ENCODE assay signal across 13 cellular contexts in the genomic region with DNA sequence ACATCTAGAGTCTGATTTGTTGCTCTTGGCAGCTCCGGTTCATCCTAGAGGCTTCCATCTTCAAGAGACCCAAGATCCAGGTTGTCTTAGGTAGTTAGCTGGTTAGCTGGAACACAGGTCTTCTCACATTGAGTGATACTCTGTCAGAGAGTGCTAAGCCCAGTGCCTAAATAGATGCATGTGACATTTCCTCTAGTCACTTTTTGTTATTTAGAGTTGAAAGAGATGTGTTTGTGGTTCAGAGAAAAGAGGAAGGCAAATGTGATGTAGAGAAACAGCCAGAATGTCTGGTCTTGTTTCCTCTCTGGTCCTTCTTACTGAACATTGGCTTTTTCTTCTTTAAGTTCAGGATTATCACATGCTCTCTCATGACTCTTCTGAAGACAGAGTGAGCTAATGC.
DNase-seq lines count a peak whose midpoint lies in the region; ATAC-seq, FAIRE-seq and TF ChIP-seq lines count a peak whose summit lies in the region.
"Had no signal": no experiment of that assay in that cellular context is flagged by ENCODE, and none has a peak within 500 bp of the region (broad histone marks: within the 10 kb centered on the region; RNA-seq: fewer than 3 reads in every experiment).

No MANE protein-coding gene starts in this region.

- peaks cover 29% of the 10 kb centered on the region for H3K36me3 Mint-ChIP-seq in astrocyte (ENCODE audit: low read depth, unreplicated experiment)

- POLR2A ChIA-PET in A549 (lab: Yijun Ruan, JAX), result no interaction called here

- FAIRE-seq in A549 (lab: Jason Lieb, UNC) (no peak), astrocyte (lab: Jason Lieb, UNC) (no peak), kidney (lab: Jason Lieb, UNC) (no peak)
- FAIRE-seq: H54 had no signal

- peaks cover 4% of the 10 kb centered on the region; the same call in 1 of the 3 replicates for H3K9me3 ChIP-seq in A549
- H3K9me3 ChIP-seq in astrocyte (ENCODE audit: insufficient read depth, low read depth, low read length), result no peaks in the 10 kb centered on the region
- H3K9me3 ChIP-seq in kidney (ENCODE audit: control insufficient read depth in 1 of 2, low read length in 2 of 2), result no peaks in the 10 kb centered on the region
- no peaks in the 10 kb centered on the region for H3K9me3 ChIP-seq in right cardiac atrium (ENCODE audit: control insufficient read depth, low read length)
- H3K9me3 ChIP-seq: ovary had no signal

- intact Hi-C loops in kidney (cut with DNase I), result no loop called here
- intact Hi-C loops in right cardiac atrium (cut with DNase I), result no loop called here

- TF ChIP-seq CTCF in A549 (IDR thresholded peaks at IDR 0.05), result no peak
- TF ChIP-seq CTCF in astrocyte (IDR thresholded peaks at IDR 0.05; ENCODE audit: insufficient read depth, low read depth, low read length), result no peak
- TF ChIP-seq CTCF in kidney (IDR thresholded peaks at IDR 0.05; ENCODE audit: borderline replicate concordance, extremely low read depth, insufficient read depth), result no peak
- no peak for TF ChIP-seq CTCF in omental fat pad (IDR thresholded peaks at IDR 0.05)

- H3K4me2 ChIP-seq in A549 (peak overlapping the region; percentile 61), astrocyte (ENCODE audit: low read length) (no peak overlapping the region)

- no peak overlapping the region for H3K4me3 Mint-ChIP-seq in astrocyte (ENCODE audit: unreplicated experiment)
- H3K4me3 Mint-ChIP-seq: CD8-positive, alpha-beta T cell had no signal

- TF ChIP-seq EP300 in A549 (IDR thresholded peaks at IDR 0.05), result no peak

- DNase-seq in A549 (ENCODE audit: low read depth in 1 of 2, low spot score in 1 of 2), result no peak
- no peak for DNase-seq in astrocyte (ENCODE audit: low read depth)
- DNase-seq in kidney, result no peak
- no peak for DNase-seq in NCI-H1105 treated with DMSO at 0.1 percent for 48 hours (lab: John Stamatoyannopoulos, UW)
- DNase-seq in right cardiac atrium, result no peak
- DNase-seq in omental fat pad (ENCODE audit: low spot score), result no peak
- DNase-seq: CD8-positive, alpha-beta T cell; glutamatergic neuron; NCI-H146; ovary had no signal

- TF ChIP-seq RAD21 in A549 (conservative IDR thresholded peaks at IDR 0.05 in 1 of 2, IDR thresholded peaks at IDR 0.05 in 1 of 2), result no peak

- no peaks in the 10 kb centered on the region for H3K27me3 ChIP-seq in astrocyte (ENCODE audit: insufficient read depth, low read length)
- H3K27me3 ChIP-seq in right cardiac atrium (ENCODE audit: control insufficient read depth, insufficient read depth), result no peaks in the 10 kb centered on the region
- H3K27me3 ChIP-seq: ovary had no signal

- H4K20me1 ChIP-seq in astrocyte (ENCODE audit: insufficient read depth, low read length), result no peaks in the 10 kb centered on the region

- H3K27me3 Mint-ChIP-seq in astrocyte (ENCODE audit: low read depth, unreplicated experiment), result no peaks in the 10 kb centered on the region

- H3K9me3 Mint-ChIP-seq in astrocyte (ENCODE audit: unreplicated experiment), result peaks cover 7% of the 10 kb centered on the region

- H3K4me1 ChIP-seq in A549, result peaks cover 51% of the 10 kb centered on the region
- H3K4me1 ChIP-seq in astrocyte (ENCODE audit: insufficient read depth, low read length), result no peaks in the 10 kb centered on the region
- no peaks in the 10 kb centered on the region for H3K4me1 ChIP-seq in kidney (ENCODE audit: control insufficient read depth in 1 of 2, insufficient read depth in 1 of 2, low read depth in 1 of 2, low read length in 2 of 2)
- no peaks in the 10 kb centered on the region for H3K4me1 ChIP-seq in right cardiac atrium (ENCODE audit: control insufficient read depth, insufficient read depth, low read length)

- WGBS in A549 (ENCODE audit: missing lambda C conversion rate), result 91% methylated on average over 1 of the region's 1 CpG
- WGBS in right cardiac atrium, result 96% methylated on average over 1 of the region's 1 CpG

- H3K27ac Mint-ChIP-seq in astrocyte (ENCODE audit: unreplicated experiment), result peak overlapping the region; percentile 41
- H3K27ac Mint-ChIP-seq: CD8-positive, alpha-beta T cell had no signal

- H3K36me3 ChIP-seq in astrocyte (ENCODE audit: insufficient read depth, low read length), result peaks cover 16% of the 10 kb centered on the region
- H3K36me3 ChIP-seq in kidney (ENCODE audit: control insufficient read depth in 1 of 2, insufficient read depth in 2 of 2, low read length in 2 of 2), result peaks cover 9 to 24% of the 10 kb centered on the region in 2 donors
- H3K36me3 ChIP-seq: ovary had no signal

- no peak overlapping the region for H3K9ac ChIP-seq in astrocyte (ENCODE audit: low read length)
- H3K9ac ChIP-seq in kidney (ENCODE audit: low read length in 2 of 2), result no peak overlapping the region

- TF ChIP-seq POLR2A in A549 (IDR thresholded peaks at IDR 0.05; ENCODE audit: low read length), result no peak

- peaks cover 14% of the 10 kb centered on the region for H3K4me1 Mint-ChIP-seq in astrocyte (ENCODE audit: low read depth, unreplicated experiment)

- CTCF ChIA-PET in A549 (lab: Yijun Ruan, JAX), result interaction anchor here (1.0 to 1.7 kb wide), 3 partner anchors 126 to 627 kb away, joined by 3 to 6 read pairs (median 5); partner anchors contain the start of gene ADM

- no peak overlapping the region for H2AFZ ChIP-seq in astrocyte (ENCODE audit: low read depth, low read length)

- ATAC-seq in A549 (peak in 1 of 2 experiments; percentile 12; a peak in 1 of 6 replicates), GM18907 (IDR thresholded peaks at IDR 0.05; ENCODE audit: unreplicated experiment) (peak; percentile 55), HG03135 (IDR thresholded peaks at IDR 0.05; ENCODE audit: unreplicated experiment) (peak; percentile 71), right cardiac atrium (no peak), omental fat pad (ENCODE audit: low FRiP score) (no peak)
- ATAC-seq: CD8-positive, alpha-beta T cell had no signal

- H3K4me3 ChIP-seq in A549 (no peak overlapping the region), astrocyte (ENCODE audit: insufficient read depth, low read depth, low read length) (no peak overlapping the region), kidney (ENCODE audit: low read length in 2 of 2) (no peak overlapping the region), right cardiac atrium (ENCODE audit: low read length) (no peak overlapping the region)
- H3K4me3 ChIP-seq: ovary had no signal

- H3K27ac ChIP-seq in A549, result peak overlapping the region; percentile 63 to 76; a peak in 5 of 6 replicates
- no peak overlapping the region for H3K27ac ChIP-seq in astrocyte (ENCODE audit: low read depth, low read length)
- no peak overlapping the region for H3K27ac ChIP-seq in kidney (ENCODE audit: low read depth in 2 of 2, low read length in 2 of 2)
- H3K27ac ChIP-seq in right cardiac atrium (ENCODE audit: low read length), result no peak overlapping the region
- H3K27ac ChIP-seq: ovary had no signal

- H3K79me2 ChIP-seq in astrocyte (ENCODE audit: insufficient read depth, low read length), result no peaks in the 10 kb centered on the region

TF ChIP-seq in A549, 52 proteins besides CTCF, POLR2A, EP300 and RAD21 (continues in another document):
- TF ChIP-seq CHD4 (IDR thresholded peaks at IDR 0.05; ENCODE audit: borderline replicate concordance) (no peak), MAFK (IDR thresholded peaks at IDR 0.05; ENCODE audit: partially characterized antibody) (no peak), HES2 (IDR thresholded peaks at IDR 0.05) (no peak), TP53 (CRISPR knock-in tag; IDR thresholded peaks at IDR 0.05) (no peak), TFCP2L1 (CRISPR knock-in tag; IDR thresholded peaks at IDR 0.05) (no peak), BCL3 (IDR thresholded peaks at IDR 0.05) (no peak), FOSB (CRISPR knock-in tag; IDR thresholded peaks at IDR 0.05) (no peak), BHLHE40 (IDR thresholded peaks at IDR 0.05; ENCODE audit: low read depth, low read length) (no peak), FOSL2 (IDR thresholded peaks at IDR 0.05) (no peak), FOSL2 (CRISPR knock-in tag; IDR thresholded peaks at IDR 0.05) (no peak), FOXS1 (CRISPR knock-in tag; IDR thresholded peaks at IDR 0.05) (no peak), NPAS2 (CRISPR knock-in tag; IDR thresholded peaks at IDR 0.05; ENCODE audit: borderline replicate concordance) (no peak), ELK1 (IDR thresholded peaks at IDR 0.05; ENCODE audit: low read depth, low read length) (no peak), RARB (CRISPR knock-in tag; IDR thresholded peaks at IDR 0.05) (no peak), ZC3H11A (IDR thresholded peaks at IDR 0.05) (no peak), MYC (IDR thresholded peaks at IDR 0.05; ENCODE audit: borderline replicate concordance, low read length) (no peak)
- TF ChIP-seq, protein P1, sequence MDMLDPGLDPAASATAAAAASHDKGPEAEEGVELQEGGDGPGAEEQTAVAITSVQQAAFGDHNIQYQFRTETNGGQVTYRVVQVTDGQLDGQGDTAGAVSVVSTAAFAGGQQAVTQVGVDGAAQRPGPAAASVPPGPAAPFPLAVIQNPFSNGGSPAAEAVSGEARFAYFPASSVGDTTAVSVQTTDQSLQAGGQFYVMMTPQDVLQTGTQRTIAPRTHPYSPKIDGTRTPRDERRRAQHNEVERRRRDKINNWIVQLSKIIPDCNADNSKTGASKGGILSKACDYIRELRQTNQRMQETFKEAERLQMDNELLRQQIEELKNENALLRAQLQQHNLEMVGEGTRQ (IDR thresholded peaks at IDR 0.05), result no peak

Comparison
In these comparisons a context has a peak if more than half of its experiments do, and no peak if none do; other contexts are left out.
1. ATAC-seq: peak in GM18907 (single experiment) and HG03135 (single experiment); none in right cardiac atrium (0 of 2) and omental fat pad (single experiment).
2. H3K27ac ChIP-seq: peak in A549 (2 of 2); none in astrocyte (single experiment), kidney (0 of 2) and right cardiac atrium (single experiment).